ENCODE assay signal across 17 cellular contexts in the genomic region with DNA sequence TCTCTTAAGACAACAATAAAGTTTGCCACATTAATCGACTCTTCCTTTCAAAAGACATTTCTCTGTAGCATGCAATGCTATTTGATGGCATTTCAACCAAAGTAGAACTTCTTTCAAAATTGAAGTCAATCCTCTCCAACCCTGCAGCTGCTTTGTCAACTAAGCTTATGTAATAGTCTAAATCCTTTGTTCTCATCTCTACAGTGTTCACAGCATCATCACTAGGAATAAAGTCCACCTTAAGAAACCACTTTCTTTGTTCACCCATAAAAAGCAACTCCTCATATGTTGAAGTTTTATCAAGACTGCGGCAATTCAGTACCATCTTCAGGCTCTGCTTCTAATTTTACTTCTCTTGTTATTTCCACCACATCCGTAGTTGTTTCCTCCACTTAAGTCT.
"Had no signal": no experiment of that assay in that cellular context is flagged by ENCODE, and none has a peak within 500 bp of the region (broad histone marks: within the 10 kb centered on the region; RNA-seq: fewer than 3 reads in every experiment).

No MANE protein-coding gene starts in this region.

- H3K4me1 ChIP-seq: right atrium auricular region, thyroid gland had no signal

- H3K36me3 ChIP-seq: left lung, right atrium auricular region, thyroid gland had no signal

- H3K4me3 ChIP-seq: left lung, right atrium auricular region, thyroid gland had no signal

- H3K27ac ChIP-seq: right atrium auricular region, thyroid gland had no signal

- ATAC-seq: left lung; natural killer cell treated with Interleukin-12 subunit alpha and Interleukin-12 subunit beta and Interleukin-15 and Interleukin-18, amount 100 ng/mL, for 72 hours; WTC11 had no signal

- H3K9me3 ChIP-seq: left lung, right atrium auricular region, thyroid gland had no signal

- H3K27me3 ChIP-seq: left lung, right atrium auricular region, thyroid gland had no signal

- DNase-seq: activated CD4-positive, alpha-beta T cell treated with anti-CD3 and anti-CD28 coated beads for 4 hours; activated CD8-positive, alpha-beta memory T cell treated with anti-CD3 and anti-CD28 coated beads for 24 hours; activated T-cell treated with anti-CD3 and anti-CD28 coated beads for 4 hours; aorta; effector memory CD4-positive, alpha-beta T cell; foreskin fibroblast; glutamatergic neuron; hypothalamus; kidney; left lung; stimulated activated CD4-positive, alpha-beta T cell treated with anti-CD3 and anti-CD28 coated beads, Interleukin-4, amount 100 ng/mL, for 1 hour; stimulated activated naive B cell treated with anti-CD40 and anti-IgM and Interleukin-4, amounts not matched to agents 10 μg/mL and 1 μg/mL and 100 μg/mL, for 72 hours; T-helper 1 cell; thyroid gland had no signal
